ENCODE assay signal across 8 cellular contexts in the genomic region with DNA sequence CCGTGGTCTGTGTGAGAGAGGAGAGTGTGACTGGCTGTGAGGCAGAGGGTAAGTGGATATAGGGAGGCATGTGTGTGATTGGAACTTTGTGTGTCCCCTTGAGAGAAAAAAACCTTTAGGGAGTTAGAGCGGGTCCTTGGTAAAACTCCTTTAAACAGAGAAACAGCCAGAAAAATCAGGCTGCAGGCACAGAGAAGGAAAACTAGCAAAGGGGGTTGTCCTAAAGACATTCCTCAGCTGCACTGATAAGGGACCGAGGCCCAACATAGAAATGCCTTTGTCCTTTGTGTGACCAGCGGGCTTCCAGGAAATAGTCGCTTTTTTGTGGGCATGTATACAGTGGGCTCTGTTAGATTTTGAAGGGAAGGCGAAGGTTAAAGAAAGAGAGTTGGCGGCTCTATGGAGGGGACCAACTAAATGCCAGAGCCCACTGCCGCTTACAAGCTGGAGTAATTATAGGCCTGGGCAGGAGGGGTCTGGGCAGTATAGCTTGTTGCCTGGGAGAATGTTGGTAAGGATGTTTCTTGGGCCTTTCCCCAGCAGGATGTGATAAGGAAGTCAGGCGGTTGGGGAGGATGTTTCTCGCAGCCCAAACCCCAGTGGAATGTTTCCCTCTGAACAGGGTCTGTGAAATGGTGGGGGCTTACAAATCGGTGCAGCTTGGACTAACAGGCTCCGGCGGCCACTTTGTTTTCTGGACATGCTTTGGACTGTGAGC.
A peak's percentile ranks its signal among the peaks of the same experiment; 100 is the strongest.
DNase-seq lines count a peak whose midpoint lies in the region; TF ChIP-seq lines count a peak whose summit lies in the region.
"Not testable (repeated sequence)": the region's sequence is repeated elsewhere in the genome, so short reads cannot be mapped to it uniquely, and the experiment has no call there.

No MANE protein-coding gene starts in this region.

- H3K27me3 ChIP-seq in brain microvascular endothelial cell (replicated peaks); tibial nerve: not testable (repeated sequence)

- peak overlapping the region; percentile 88 for H3K27ac Mint-ChIP-seq in Calu3 (ENCODE audit: unreplicated experiment)
- peak overlapping the region; percentile 83 for H3K27ac Mint-ChIP-seq in activated CD4-positive, alpha-beta T cell treated with anti-CD3 and anti-CD28 coated beads, Interleukin-2, amount 10 ng/mL, durations not matched to agents 24 days and 14 days
- peak overlapping the region; percentile 100 for H3K27ac Mint-ChIP-seq in progenitor cell of endocrine pancreas

- not testable (repeated sequence) for H3K4me1 ChIP-seq in tibial nerve

- H3K36me3 Mint-ChIP-seq in Calu3 (ENCODE audit: insufficient read depth, unreplicated experiment); activated CD4-positive, alpha-beta T cell treated with anti-CD3 and anti-CD28 coated beads, Interleukin-2, amount 10 ng/mL, durations not matched to agents 24 days and 14 days (ENCODE audit: low read depth); progenitor cell of endocrine pancreas (ENCODE audit: insufficient read depth): not testable (repeated sequence)

- H3K27me3 Mint-ChIP-seq in Calu3 (ENCODE audit: unreplicated experiment); activated CD4-positive, alpha-beta T cell treated with anti-CD3 and anti-CD28 coated beads, Interleukin-2, amount 10 ng/mL, durations not matched to agents 24 days and 14 days; progenitor cell of endocrine pancreas: not testable (repeated sequence)

- DNase-seq in Calu3 (peak; percentile 4), LoVo (ENCODE audit: low spot score) (peak; percentile 1), brain microvascular endothelial cell (peak; percentile 46), fibroblast of peridontal ligament (ENCODE audit: extremely low read depth) (peak; percentile 13), lung microvascular endothelial cell (ENCODE audit: low read depth in 2 of 2) (peak; percentile 27 to 67)
- DNase-seq in activated CD4-positive, alpha-beta T cell treated with anti-CD3 and anti-CD28 coated beads, Interleukin-2, amount 10 ng/mL, durations not matched to agents 24 days and 14 days; progenitor cell of endocrine pancreas (ENCODE audit: low spot score, unreplicated experiment); tibial nerve (ENCODE audit: low spot score in 2 of 2): not testable (repeated sequence)

- not testable (repeated sequence) for H3K9me3 ChIP-seq in tibial nerve

- H3K9me3 Mint-ChIP-seq in Calu3 (ENCODE audit: low read depth, unreplicated experiment); activated CD4-positive, alpha-beta T cell treated with anti-CD3 and anti-CD28 coated beads, Interleukin-2, amount 10 ng/mL, durations not matched to agents 24 days and 14 days; progenitor cell of endocrine pancreas (ENCODE audit: low read depth): not testable (repeated sequence)

- TF ChIP-seq POLR2A in tibial nerve (IDR thresholded peaks at IDR 0.05) = not testable (repeated sequence)

- 4 to 9% methylated on average over 10 of the region's 13 CpGs for WGBS in tibial nerve, 2 donors

- H3K4me3 Mint-ChIP-seq in Calu3 (ENCODE audit: low read depth, unreplicated experiment) (peak overlapping the region; percentile 26), progenitor cell of endocrine pancreas (ENCODE audit: low read depth) (peak overlapping the region; percentile 86)
- peak overlapping the region; percentile 90 for H3K4me3 Mint-ChIP-seq in activated CD4-positive, alpha-beta T cell treated with anti-CD3 and anti-CD28 coated beads, Interleukin-2, amount 10 ng/mL, durations not matched to agents 24 days and 14 days

- TF ChIP-seq CTCF in Calu3 (IDR thresholded peaks at IDR 0.05; ENCODE audit: unreplicated experiment); brain microvascular endothelial cell (IDR thresholded peaks at IDR 0.05; ENCODE audit: low read depth, low read length, missing control alignments); progenitor cell of endocrine pancreas (IDR thresholded peaks at IDR 0.05; ENCODE audit: unreplicated experiment); tibial nerve (IDR thresholded peaks at IDR 0.05): not testable (repeated sequence)

- CTCF ChIA-PET in Calu3 (lab: Charles Lee) = not testable (repeated sequence)

- H3K4me3 ChIP-seq in brain microvascular endothelial cell (ENCODE audit: low read depth, low read length) (peak overlapping the region; percentile 68), tibial nerve (peak overlapping the region; percentile 47 to 69 (median 51))

- in situ Hi-C loops in brain microvascular endothelial cell (cut with HindIII; ENCODE audit: low pct_ligation_motif_present, low sequenced_read_pairs) = not testable (repeated sequence)

- TF ChIP-seq EP300 in tibial nerve (IDR thresholded peaks at IDR 0.05) = not testable (repeated sequence)

- H3K36me3 ChIP-seq in brain microvascular endothelial cell (replicated peaks); tibial nerve: not testable (repeated sequence)

- not testable (repeated sequence) for H3K4me1 Mint-ChIP-seq in Calu3 (ENCODE audit: low read depth, unreplicated experiment); activated CD4-positive, alpha-beta T cell treated with anti-CD3 and anti-CD28 coated beads, Interleukin-2, amount 10 ng/mL, durations not matched to agents 24 days and 14 days
- H3K4me1 Mint-ChIP-seq in progenitor cell of endocrine pancreas (ENCODE audit: low read depth) = peaks cover 10% of the 10 kb centered on the region

- BruUV-seq in Calu3 (replicated peaks; lab: Mats Ljungman, UMichigan) = TSS peak; percentile 61

- intact Hi-C loops in Calu3 (cut with micrococcal nuclease; ENCODE audit: unreplicated experiment); activated CD4-positive, alpha-beta T cell treated with anti-CD3 and anti-CD28 coated beads, Interleukin-2, amount 10 ng/mL, durations not matched to agents 24 days and 14 days (cut with micrococcal nuclease): not testable (repeated sequence)

- H3K27ac ChIP-seq in brain microvascular endothelial cell (peak overlapping the region; percentile 93), tibial nerve (peak overlapping the region; percentile 67 to 95 (median 80))

Comparison
In these comparisons a context has a peak if more than half of its experiments do, and no peak if none do; other contexts are left out.
1. H3K4me3 Mint-ChIP-seq: peak in every context shown above with its lines; median percentile 90 in activated CD4-positive, alpha-beta T cell treated with anti-CD3 and anti-CD28 coated beads, Interleukin-2, amount 10 ng/mL, durations not matched to agents 24 days and 14 days; 86 in progenitor cell of endocrine pancreas; 26 in Calu3.